Comparison of ENCODE assay signal across 8 cellular contexts in genomic region chr1:28328228-28328648, GRCh38. TPM values are rescaled to one million over a fixed set of nuclear protein-coding genes. Genes with fewer than 3 reads are reported as not detected.
A peak's percentile ranks its signal among the peaks of the same experiment; 100 is the strongest.
DNase-seq lines count a peak whose midpoint lies in the region; ATAC-seq, FAIRE-seq and TF ChIP-seq lines count a peak whose summit lies in the region.

No MANE protein-coding gene starts in this region.

- BruUV-seq in Caco-2 (replicated peaks; lab: Mats Ljungman, UMichigan) (TSS peak; percentile 88), endothelial cell of umbilical vein (replicated peaks; lab: Mats Ljungman, UMichigan) (TSS peak; percentile 97)

- WGBS in ovary, 3 donors = 62 to 78% (median 65%) methylated on average over 16 of the region's 16 CpGs

- H3K4me3 ChIP-seq in Caco-2 (ENCODE audit: low read depth, low read length) = peak overlapping the region; percentile 33
- H3K4me3 ChIP-seq in Peyer's patch = peak overlapping the region; percentile 47 to 84 (median 56)
- peak overlapping the region; percentile 48 to 93 (median 62) for H3K4me3 ChIP-seq in endothelial cell of umbilical vein (replicated peaks in 1 of 3; ENCODE audit: insufficient read depth in 1 of 3, low read depth in 1 of 3, low read length in 3 of 3)
- H3K4me3 ChIP-seq in ovary = peak overlapping the region; percentile 40

- H3K36me3 ChIP-seq in Caco-2 (ENCODE audit: control insufficient read depth, insufficient read depth, low read length) (no peaks in the 10 kb centered on the region), Peyer's patch (peaks cover 0 to 29% (median 0%) of the 10 kb centered on the region in 3 donors), endothelial cell of umbilical vein (ENCODE audit: control insufficient read depth in 2 of 2, extremely low read depth in 1 of 2, insufficient read depth in 2 of 2, low read length in 2 of 2) (peaks cover 4 to 10% of the 10 kb centered on the region in 2 experiments), ovary (no peaks in the 10 kb centered on the region)

- no peak for TF ChIP-seq POLR2A in Peyer's patch (IDR thresholded peaks at IDR 0.05)
- TF ChIP-seq POLR2A in endothelial cell of umbilical vein (IDR thresholded peaks at IDR 0.05; ENCODE audit: low read depth, low read length) = no peak
- no peak for TF ChIP-seq POLR2A in ovary (IDR thresholded peaks at IDR 0.05)

- no peak for FAIRE-seq in endothelial cell of umbilical vein (lab: Jason Lieb, UNC)

- TF ChIP-seq CTCF in Caco-2 (IDR thresholded peaks at IDR 0.05; ENCODE audit: insufficient read depth in 1 of 2, low read depth in 1 of 2, low read length in 1 of 2, severe bottlenecking in 1 of 2, unreplicated experiment in 1 of 2) (no peak), Peyer's patch (IDR thresholded peaks at IDR 0.05) (no peak), endothelial cell of umbilical vein (IDR thresholded peaks at IDR 0.05; ENCODE audit: extremely low read depth in 1 of 2, insufficient read depth in 1 of 2, low read depth in 1 of 2, low read length in 2 of 2) (no peak), ovary (IDR thresholded peaks at IDR 0.05) (no peak)

- H3K36me3 Mint-ChIP-seq in Caco-2 (ENCODE audit: insufficient read depth, unreplicated experiment) = peaks cover 16% of the 10 kb centered on the region

- no peak for DNase-seq in Caco-2
- DNase-seq in Peyer's patch = no peak
- no peak for DNase-seq in endothelial cell of umbilical vein (ENCODE audit: low read depth, low spot score)
- peak in 4 of 5 donors; percentile 17 to 53 (median 34) for DNase-seq in ovary
- no peak for DNase-seq in Kasumi-1 (lab: John Stamatoyannopoulos, UW)
- DNase-seq in GM19240 (ENCODE audit: insufficient read length, low spot score) = no peak

- ATAC-seq in HG02870 (IDR thresholded peaks at IDR 0.05; ENCODE audit: unreplicated experiment) = no peak
- no peak for ATAC-seq in GM19395 (IDR thresholded peaks at IDR 0.05; ENCODE audit: unreplicated experiment)

- CTCF ChIA-PET in Caco-2 (lab: Charles Lee) (interaction anchor here (1.0 to 3.2 kb wide), 2 partner anchors 22 to 80 kb away, joined by 3 to 20 read pairs; no protein-coding TSS in a partner anchor), endothelial cell of umbilical vein (lab: Charles Lee) (interaction anchor here (0.9 to 2.5 kb wide), 11 partner anchors 9 to 240 kb away, joined by 3 to 31 read pairs (median 5); partner anchors contain the start of genes EYA3 and SESN2)

- no peaks in the 10 kb centered on the region for H3K27me3 ChIP-seq in Caco-2 (replicated peaks; ENCODE audit: control insufficient read depth, insufficient read depth, low read length)
- no peaks in the 10 kb centered on the region for H3K27me3 ChIP-seq in Peyer's patch
- H3K27me3 ChIP-seq in endothelial cell of umbilical vein (ENCODE audit: control insufficient read depth in 2 of 2, insufficient read depth in 2 of 2, low read length in 2 of 2) = no peaks in the 10 kb centered on the region
- H3K27me3 ChIP-seq in ovary = no peaks in the 10 kb centered on the region

- peaks cover 15% of the 10 kb centered on the region for H3K4me1 Mint-ChIP-seq in Caco-2 (ENCODE audit: low read depth, unreplicated experiment)

- H3K4me1 ChIP-seq in Caco-2 (no peaks in the 10 kb centered on the region), Peyer's patch (peaks cover 0 to 36% (median 7%) of the 10 kb centered on the region in 4 donors), endothelial cell of umbilical vein (ENCODE audit: control insufficient read depth, extremely low read depth, insufficient read depth, low read length) (peaks cover 11% of the 10 kb centered on the region), ovary (ENCODE audit: insufficient read depth) (no peaks in the 10 kb centered on the region)

- peaks cover 6% of the 10 kb centered on the region for H3K79me2 ChIP-seq in endothelial cell of umbilical vein (ENCODE audit: control insufficient read depth, insufficient read depth, low read length)

- peak overlapping the region; percentile 95 for H3K27ac Mint-ChIP-seq in Caco-2 (ENCODE audit: unreplicated experiment)

- intact Hi-C loops in Caco-2 (cut with micrococcal nuclease; ENCODE audit: unreplicated experiment) = no loop called here
- intact Hi-C loops in endothelial cell of umbilical vein (cut with micrococcal nuclease) = loop anchor here (2.0 kb wide), 2 partner anchors 69 to 79 kb away; partner anchors contain the start of gene SESN2
- intact Hi-C loops in ovary (cut with DNase I) = no loop called here

- peak overlapping the region; percentile 98 for H3K9ac ChIP-seq in endothelial cell of umbilical vein (replicated peaks; ENCODE audit: extremely low read depth, insufficient read depth, low read length)

- H3K4me2 ChIP-seq in endothelial cell of umbilical vein (ENCODE audit: insufficient read depth, low read length) = peak overlapping the region; percentile 68

- H2AFZ ChIP-seq in endothelial cell of umbilical vein (ENCODE audit: low read depth, low read length) = peak overlapping the region; percentile 79

- H3K9me3 ChIP-seq in Caco-2 (no peaks in the 10 kb centered on the region), Peyer's patch (no peaks in the 10 kb centered on the region), endothelial cell of umbilical vein (replicated peaks; ENCODE audit: control insufficient read depth, insufficient read depth, low read length) (no peaks in the 10 kb centered on the region), ovary (no peaks in the 10 kb centered on the region)

- dilution Hi-C loops in endothelial cell of umbilical vein (cut with MboI; ENCODE audit: extremely low pct_ligation_motif_present, low sequenced_read_pairs) = no loop called here

- H3K9me1 ChIP-seq in endothelial cell of umbilical vein (replicated peaks; ENCODE audit: control insufficient read depth, extremely low read depth, insufficient read depth, low read length) = no peaks in the 10 kb centered on the region

- no peaks in the 10 kb centered on the region for H4K20me1 ChIP-seq in endothelial cell of umbilical vein (replicated peaks; ENCODE audit: control insufficient read depth, extremely low read depth, insufficient read depth, low read length)

- no peak for TF ChIP-seq EP300 in ovary (IDR thresholded peaks at IDR 0.05)

- H3K27me3 Mint-ChIP-seq in Caco-2 (ENCODE audit: insufficient read depth, unreplicated experiment) = no peaks in the 10 kb centered on the region

- H3K27ac ChIP-seq in Peyer's patch = peak overlapping the region; percentile 71 to 94 (median 88)
- H3K27ac ChIP-seq in endothelial cell of umbilical vein (ENCODE audit: insufficient read depth, low read depth, low read length) = peak overlapping the region; percentile 91
- H3K27ac ChIP-seq in ovary = no peak overlapping the region

- peak overlapping the region; percentile 83 for H3K4me3 Mint-ChIP-seq in Caco-2 (ENCODE audit: unreplicated experiment)

- no peaks in the 10 kb centered on the region for H3K9me3 Mint-ChIP-seq in Caco-2 (ENCODE audit: unreplicated experiment)

- POLR2A ChIA-PET in Caco-2 (lab: Charles Lee) (interaction anchor here (0.6 to 1.4 kb wide), 7 partner anchors 22 to 555 kb away, joined by 3 to 7 read pairs (median 4); partner anchors contain the start of genes ATP5IF1, STX12 and TAF12), endothelial cell of umbilical vein (lab: Charles Lee) (interaction anchor here (0.6 to 1.4 kb wide), 4 partner anchors 68 to 253 kb away, joined by 4 to 11 read pairs (median 8); no protein-coding TSS in a partner anchor)

TF ChIP-seq in endothelial cell of umbilical vein, 7 proteins besides CTCF, POLR2A, EP300 and RAD21:
- no peak for TF ChIP-seq FOS (IDR thresholded peaks at IDR 0.05; ENCODE audit: borderline replicate concordance, insufficient read depth, low read length)
- no peak for TF ChIP-seq EZH2 (IDR thresholded peaks at IDR 0.05; ENCODE audit: borderline replicate concordance, low read depth, low read length, severe bottlenecking)
- no peak for TF ChIP-seq JUN (IDR thresholded peaks at IDR 0.05; ENCODE audit: borderline replicate concordance, insufficient read depth, insufficient read length, low read depth)
- no peak for TF ChIP-seq GATA2 (IDR thresholded peaks at IDR 0.05; ENCODE audit: insufficient read depth, insufficient read length, low read depth, low read length)
- no peak for TF ChIP-seq MYC (IDR thresholded peaks at IDR 0.05; ENCODE audit: low read depth, low read length)
- TF ChIP-seq POLR2AphosphoS5 (IDR thresholded peaks at IDR 0.05; ENCODE audit: insufficient read depth, low read depth, low read length) = no peak
- TF ChIP-seq, protein P1, sequence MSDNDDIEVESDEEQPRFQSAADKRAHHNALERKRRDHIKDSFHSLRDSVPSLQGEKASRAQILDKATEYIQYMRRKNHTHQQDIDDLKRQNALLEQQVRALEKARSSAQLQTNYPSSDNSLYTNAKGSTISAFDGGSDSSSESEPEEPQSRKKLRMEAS (IDR thresholded peaks at IDR 0.05; ENCODE audit: insufficient read depth, insufficient read length) = no peak

RNA-seq across cellular contexts. Expression of gene MED18, which starts 0.6 kb away (rescaled TPM):
- total RNA-seq in Caco-2 (2022) (7.3 and 9.0 TPM in 2 replicates), Peyer's patch (10 to 100 TPM; 27.2 to 68.0 (median 32.2) TPM), endothelial cell of umbilical vein (12.5 and 15.6 TPM in 2 replicates), ovary (10 to 100 TPM in 1 of 7 donors, 1 to 10 TPM in 6; 6.4 to 14.5 (median 8.6) TPM)
- polyA plus RNA-seq in endothelial cell of umbilical vein (19.7 and 20.2 TPM in 2 replicates), ovary (10 to 100 TPM in 1 of 2 donors, 1 to 10 TPM in 1; 9.0 to 15.3 TPM)
- 15.3 and 16.2 TPM in 2 replicates for polyA plus RNA-seq in endothelial cell of umbilical vein (2011; cell fraction: cytosol; rRNA removed)
- polyA plus RNA-seq in endothelial cell of umbilical vein (2011; cell fraction: nucleus; rRNA removed) = 10.6 and 11.4 TPM in 2 replicates
- 8.6 and 15.2 TPM in 2 replicates for polyA plus RNA-seq in endothelial cell of umbilical vein (2012)
- polyA minus RNA-seq in endothelial cell of umbilical vein = 39.5 and 53.9 TPM in 2 replicates
- polyA minus RNA-seq in endothelial cell of umbilical vein (2011; cell fraction: cytosol; rRNA and poly(A)+ RNA removed) = 20.4 TPM
- polyA minus RNA-seq in endothelial cell of umbilical vein (2011; cell fraction: nucleus; rRNA and poly(A)+ RNA removed) = 5.0 and 5.1 TPM in 2 replicates

RNA-seq across cellular contexts. Expression of gene PHACTR4, which starts 41.3 kb away (rescaled TPM):
- total RNA-seq in Caco-2 (2022) (31.1 and 35.5 TPM in 2 replicates), Peyer's patch (10 to 100 TPM; 36.6 to 51.7 (median 44.6) TPM), endothelial cell of umbilical vein (59.7 and 61.0 TPM in 2 replicates), ovary (10 to 100 TPM; 20.1 to 37.7 (median 31.8) TPM)
- polyA plus RNA-seq in endothelial cell of umbilical vein (18.2 and 25.4 TPM in 2 replicates), ovary (10 to 100 TPM; 20.3 to 50.8 TPM)
- 23.5 and 25.8 TPM in 2 replicates for polyA plus RNA-seq in endothelial cell of umbilical vein (2011; cell fraction: cytosol; rRNA removed)
- polyA plus RNA-seq in endothelial cell of umbilical vein (2011; cell fraction: nucleus; rRNA removed) = 25.4 and 26.1 TPM in 2 replicates
- polyA plus RNA-seq in endothelial cell of umbilical vein (2012) = 28.3 and 41.3 TPM in 2 replicates
- 32.3 and 41.8 TPM in 2 replicates for polyA minus RNA-seq in endothelial cell of umbilical vein
- 17.5 TPM for polyA minus RNA-seq in endothelial cell of umbilical vein (2011; cell fraction: cytosol; rRNA and poly(A)+ RNA removed)
- polyA minus RNA-seq in endothelial cell of umbilical vein (2011; cell fraction: nucleus; rRNA and poly(A)+ RNA removed) = 25.8 and 32.2 TPM in 2 replicates

Comparison
In these comparisons a context has a peak if more than half of its experiments do, and no peak if none do; other contexts are left out.
1. DNase-seq: peak in ovary (4 of 5); none in Caco-2 (0 of 2), Peyer's patch (0 of 3), endothelial cell of umbilical vein (single experiment), Kasumi-1 (0 of 2) and GM19240 (single experiment).
2. H3K27ac ChIP-seq: peak in Peyer's patch (4 of 4) and endothelial cell of umbilical vein (single experiment); none in ovary (0 of 2).
3. Peak in every context shown above with its lines, with median percentiles within 50 percentile points of each other: H3K4me3 ChIP-seq.